ENCODE assay signal across 8 cellular contexts in genomic region chr2:9703701-9704221, GRCh38.
DNase-seq lines count a peak whose midpoint lies in the region; ATAC-seq and TF ChIP-seq lines count a peak whose summit lies in the region.

No MANE protein-coding gene starts in this region.

- H3K27ac ChIP-seq in ACC112 (ENCODE audit: low read depth, low read length): peak overlapping the region; percentile 94

- no peaks in the 10 kb centered on the region for H3K36me3 ChIP-seq in ACC112 (ENCODE audit: insufficient read depth, low read length)

- peak; percentile 60 for TF ChIP-seq CTCF in HFFc6 (IDR thresholded peaks at IDR 0.05)

- peak overlapping the region; percentile 20 for H2AFZ ChIP-seq in ACC112 (ENCODE audit: low read length, unreplicated experiment)

- peak; percentile 86 for DNase-seq in HFFc6
- DNase-seq in UCSD-AML1 (lab: John Stamatoyannopoulos, UW; ENCODE audit: unreplicated experiment): peak; percentile 35
- peak; percentile 36 for DNase-seq in inferior parietal cortex (ENCODE audit: extremely low spot score)
- no peak for DNase-seq in NCI-H146 treated with DMSO at 0.1 percent for 48 hours (lab: John Stamatoyannopoulos, UW; ENCODE audit: unreplicated experiment)
- no peak for DNase-seq in cerebellum (ENCODE audit: low spot score)
- no peak for DNase-seq in ureter (ENCODE audit: low spot score)

- no peaks in the 10 kb centered on the region for H3K9me3 Mint-ChIP-seq in HFFc6

- no peak for ATAC-seq in GM19397 (IDR thresholded peaks at IDR 0.05; ENCODE audit: unreplicated experiment)

- H3K36me3 Mint-ChIP-seq in HFFc6 (ENCODE audit: low read depth): no peaks in the 10 kb centered on the region

- no peaks in the 10 kb centered on the region for H3K79me2 ChIP-seq in ACC112 (ENCODE audit: control insufficient read depth, insufficient read depth, low read length, unreplicated experiment)

- H3K4me3 ChIP-seq in ACC112 (ENCODE audit: low read depth, low read length): peak overlapping the region; percentile 44

- peak overlapping the region; percentile 87 for H3K27ac Mint-ChIP-seq in HFFc6

- H3K4me1 Mint-ChIP-seq in HFFc6 (ENCODE audit: low read depth): peaks cover 46% of the 10 kb centered on the region

- peaks cover 27% of the 10 kb centered on the region for H3K4me1 ChIP-seq in ACC112 (ENCODE audit: control insufficient read depth, insufficient read depth, low read length, unreplicated experiment)

- no peaks in the 10 kb centered on the region for H3K27me3 Mint-ChIP-seq in HFFc6 (ENCODE audit: insufficient read depth)

- H3K27me3 ChIP-seq in ACC112 (ENCODE audit: insufficient read depth, low read length): no peaks in the 10 kb centered on the region

- H3K4me3 Mint-ChIP-seq in HFFc6: peak overlapping the region; percentile 51

Comparison
In these comparisons a context has a peak if more than half of its experiments do, and no peak if none do; other contexts are left out.
1. DNase-seq: peak in HFFc6 (single experiment), UCSD-AML1 (single experiment) and inferior parietal cortex (single experiment); none in NCI-H146 treated with DMSO at 0.1 percent for 48 hours (single experiment), cerebellum (single experiment) and ureter (single experiment).